ENCODE assay signal across 21 cellular contexts in the genomic region with DNA sequence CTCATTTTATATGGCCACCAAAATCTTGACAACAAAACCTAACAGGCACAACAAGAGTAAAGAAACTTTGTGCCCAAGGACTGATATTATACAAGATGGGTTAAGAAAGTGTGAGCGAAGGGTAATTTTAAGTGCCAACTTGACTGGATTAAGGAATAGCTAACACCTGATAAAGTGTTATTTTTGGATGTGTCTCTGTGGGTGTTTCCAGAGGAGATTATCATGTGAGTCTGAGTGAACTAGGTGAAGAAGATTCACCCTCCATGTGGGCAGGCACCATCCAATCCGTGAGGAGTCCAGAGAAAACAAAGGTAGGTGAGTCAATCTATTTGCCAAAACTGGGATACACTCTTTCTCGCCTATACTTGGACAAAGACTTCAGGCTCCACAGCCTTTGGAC.
DNase-seq lines count a peak whose midpoint lies in the region; ATAC-seq, FAIRE-seq and TF ChIP-seq lines count a peak whose summit lies in the region.
"Had no signal": no experiment of that assay in that cellular context is flagged by ENCODE, and none has a peak within 500 bp of the region (broad histone marks: within the 10 kb centered on the region; RNA-seq: fewer than 3 reads in every experiment).

No MANE protein-coding gene starts in this region.

- TF ChIP-seq POLR2A in breast epithelium (IDR thresholded peaks at IDR 0.05) = no peak
- TF ChIP-seq POLR2A in H1 (IDR thresholded peaks at IDR 0.05; ENCODE audit: control extremely low read depth in 1 of 2, low read depth in 2 of 2, low read length in 2 of 2) = no peak

- H2BK5ac ChIP-seq in H1 (ENCODE audit: low read depth, low read length) (no peak overlapping the region), mesendoderm (ENCODE audit: low read length) (no peak overlapping the region)

- intact Hi-C loops in mammary epithelial cell (cut with micrococcal nuclease) (no loop called here), breast epithelium (cut with DNase I; ENCODE audit: low total_unique reads) (no loop called here)

- H3K79me1 ChIP-seq in H1 (ENCODE audit: low read depth, low read length) (no peaks in the 10 kb centered on the region), mesendoderm (ENCODE audit: low read length) (no peaks in the 10 kb centered on the region)

- H3K4me1 ChIP-seq in mammary epithelial cell (ENCODE audit: insufficient read depth, low read length) = no peaks in the 10 kb centered on the region
- no peaks in the 10 kb centered on the region for H3K4me1 ChIP-seq in breast epithelium
- H3K4me1 ChIP-seq in H1 (replicated peaks in 1 of 4; ENCODE audit: control insufficient read depth in 3 of 4, insufficient read depth in 4 of 4, low read length in 3 of 4) = no peaks in the 10 kb centered on the region
- H3K4me1 ChIP-seq in mesendoderm (ENCODE audit: control insufficient read depth, low read depth, low read length) = no peaks in the 10 kb centered on the region
- H3K4me1 ChIP-seq: BLaER1, Caco-2 had no signal

- H3K4me3 ChIP-seq in mammary epithelial cell (replicated peaks in 1 of 3; ENCODE audit: insufficient read depth in 1 of 3, low read depth in 2 of 3, low read length in 3 of 3) = no peak overlapping the region
- H3K4me3 ChIP-seq in breast epithelium = no peak overlapping the region
- H3K4me3 ChIP-seq in H1 (ENCODE audit: extremely low read depth in 1 of 4, insufficient read depth in 2 of 4, low read depth in 3 of 4, low read length in 4 of 4) = no peak overlapping the region
- no peak overlapping the region for H3K4me3 ChIP-seq in mesendoderm (ENCODE audit: low read length)
- H3K4me3 ChIP-seq: BLaER1 had no signal

- H3K23me2 ChIP-seq in H1 (ENCODE audit: low read depth, low read length) = no peaks in the 10 kb centered on the region

- H3K18ac ChIP-seq in H1 (ENCODE audit: extremely low read depth, low read length) (no peak overlapping the region), mesendoderm (ENCODE audit: low read length) (no peak overlapping the region)

- no peak overlapping the region for H4K5ac ChIP-seq in H1 (ENCODE audit: insufficient read length, low read depth, low read length)
- no peak overlapping the region for H4K5ac ChIP-seq in mesendoderm (ENCODE audit: low read length)

- no peak overlapping the region for H2BK20ac ChIP-seq in H1 (ENCODE audit: low read length)

- H3K27ac Mint-ChIP-seq in activated T-cell treated with anti-CD3 and anti-CD28 coated beads, Interleukin-2, amount 50 U/mL, for 24 hours = no peak overlapping the region
- H3K27ac Mint-ChIP-seq: B cell; CD4-positive, CD25-positive, alpha-beta regulatory T cell; CD8-positive, alpha-beta T cell; H9 had no signal

- H4K20me1 ChIP-seq in mammary epithelial cell (ENCODE audit: insufficient read depth, low read length) (no peaks in the 10 kb centered on the region), H1 (replicated peaks in 1 of 2; ENCODE audit: control insufficient read depth in 1 of 2, insufficient read depth in 2 of 2, low read length in 2 of 2) (no peaks in the 10 kb centered on the region)
- H4K20me1 ChIP-seq: BLaER1 had no signal

- H3K56ac ChIP-seq in H1 (replicated peaks; ENCODE audit: insufficient read length, low read depth, low read length) = no peak overlapping the region
- H3K56ac ChIP-seq in mesendoderm (ENCODE audit: low read length) = no peak overlapping the region

- H4K91ac ChIP-seq in H1 (replicated peaks; ENCODE audit: insufficient read length, low read length) = no peak overlapping the region

- CTCF ChIA-PET in mammary epithelial cell (lab: Charles Lee; ENCODE audit: low non-redundant PET) = no interaction called here
- CTCF ChIA-PET in H1 (lab: Charles Lee; ENCODE audit: partially characterized antibody) = interaction anchor here (1.4 kb wide), 1 partner anchor 32 kb away, joined by 6 read pairs; no protein-coding TSS in a partner anchor

- no peak overlapping the region for H3K4ac ChIP-seq in H1 (replicated peaks; ENCODE audit: insufficient read length, low read depth, low read length)
- H3K4ac ChIP-seq in mesendoderm (ENCODE audit: low read depth, low read length) = no peak overlapping the region

- TF ChIP-seq RAD21 in H1 (IDR thresholded peaks at IDR 0.05 in 1 of 2, conservative IDR thresholded peaks at IDR 0.05 in 1 of 2; ENCODE audit: low read depth in 2 of 2, low read length in 2 of 2) = no peak

- no peak overlapping the region for H2AK5ac ChIP-seq in H1 (ENCODE audit: low read depth, low read length)
- H2AK5ac ChIP-seq in mesendoderm (ENCODE audit: low read length) = no peak overlapping the region

- WGBS in mammary epithelial cell (ENCODE audit: low coverage, missing lambda C conversion rate) = 92% methylated on average over 3 of the region's 3 CpGs
- 98% methylated on average over 3 of the region's 3 CpGs; no CpG with 5 or more reads in 1 of the 2 experiments for WGBS in H1 (ENCODE audit: extremely low coverage in 1 of 2, insufficient coverage in 1 of 2, insufficient read length in 1 of 2, insufficient replicate concordance in 2 of 2, low coverage in 1 of 2, low lambda C conversion rate in 2 of 2, missing lambda C conversion rate in 1 of 2), 2 experiments
- no CpG with 5 or more reads among the region's 3 CpGs for WGBS in mesendoderm (ENCODE audit: extremely low coverage, insufficient coverage, low lambda C conversion rate)

- no peaks in the 10 kb centered on the region for H3K9me3 ChIP-seq in mammary epithelial cell (replicated peaks; ENCODE audit: insufficient read depth, low read length)
- no peaks in the 10 kb centered on the region for H3K9me3 ChIP-seq in breast epithelium
- no peaks in the 10 kb centered on the region for H3K9me3 ChIP-seq in H1 (ENCODE audit: insufficient read depth in 2 of 2, low read depth in 1 of 2, low read length in 1 of 2)
- H3K9me3 ChIP-seq: BLaER1, Caco-2 had no signal

- DNase-seq in mammary epithelial cell (no peak), breast epithelium (ENCODE audit: low spot score in 2 of 2) (no peak), H1 (ENCODE audit: low read depth in 1 of 2, low spot score in 2 of 2) (no peak), mesendoderm (peak; percentile 3)
- DNase-seq in activated T-cell treated with anti-CD3 and anti-CD28 coated beads, Interleukin-2, amount 50 U/mL, for 24 hours = no peak
- DNase-seq: Caco-2; CD4-positive, CD25-positive, alpha-beta regulatory T cell; CD8-positive, alpha-beta T cell; DMS153; EL; GDM1; H9 had no signal

- H2AFZ ChIP-seq in mammary epithelial cell (ENCODE audit: low read depth, low read length) (peak overlapping the region; percentile 73), H1 (ENCODE audit: low read length) (peak overlapping the region; percentile 61)

- dilution Hi-C loops in mammary epithelial cell (cut with HindIII; ENCODE audit: low sequenced_read_pairs) = no loop called here

- in situ Hi-C loops in mammary epithelial cell (cut with MboI; ENCODE audit: low sequenced_read_pairs in 2 of 2) = no loop called here

- no peaks in the 10 kb centered on the region for H3K27me3 Mint-ChIP-seq in activated T-cell treated with anti-CD3 and anti-CD28 coated beads, Interleukin-2, amount 50 U/mL, for 24 hours
- H3K27me3 Mint-ChIP-seq: CD4-positive, CD25-positive, alpha-beta regulatory T cell had no signal

- no peak overlapping the region for H3K27ac ChIP-seq in mammary epithelial cell (ENCODE audit: insufficient read depth, low read depth, low read length)
- H3K27ac ChIP-seq in breast epithelium = no peak overlapping the region
- H3K27ac ChIP-seq in H1 (ENCODE audit: low read depth, low read length) = no peak overlapping the region
- H3K27ac ChIP-seq in mesendoderm (ENCODE audit: low read depth, low read length) = no peak overlapping the region
- H3K27ac ChIP-seq: 22Rv1, BLaER1, C4-2B had no signal

- no peaks in the 10 kb centered on the region for H3K9me3 Mint-ChIP-seq in activated T-cell treated with anti-CD3 and anti-CD28 coated beads, Interleukin-2, amount 50 U/mL, for 24 hours
- H3K9me3 Mint-ChIP-seq: CD8-positive, alpha-beta T cell; H9 had no signal

- no peaks in the 10 kb centered on the region for H3K79me2 ChIP-seq in mammary epithelial cell (ENCODE audit: insufficient read depth, low read length)
- H3K79me2 ChIP-seq in H1 (ENCODE audit: control insufficient read depth in 1 of 2, insufficient read depth in 2 of 2, low read length in 2 of 2) = no peaks in the 10 kb centered on the region
- no peaks in the 10 kb centered on the region for H3K79me2 ChIP-seq in mesendoderm (ENCODE audit: control insufficient read depth, insufficient read depth, low read length)

- no peak for TF ChIP-seq EP300 in H1 (IDR thresholded peaks at IDR 0.05; ENCODE audit: borderline replicate concordance in 1 of 2, low read depth in 2 of 2, low read length in 2 of 2)

- no peak overlapping the region for H3K23ac ChIP-seq in H1 (ENCODE audit: insufficient read length)
- H3K23ac ChIP-seq in mesendoderm (ENCODE audit: low read length) = no peak overlapping the region

- POLR2A ChIA-PET in H1 (lab: Charles Lee; ENCODE audit: partially characterized antibody) = no interaction called here

- FAIRE-seq in H1 (lab: Jason Lieb, UNC) = no peak
- FAIRE-seq: A204.1, GM12891, GM18507 had no signal

- H3K4me2 ChIP-seq in mammary epithelial cell (ENCODE audit: insufficient read depth, low read depth, low read length) (no peak overlapping the region), H1 (ENCODE audit: insufficient read depth in 1 of 2, low read depth in 2 of 2, low read length in 2 of 2) (no peak overlapping the region), mesendoderm (ENCODE audit: low read length) (no peak overlapping the region)
- H3K4me2 ChIP-seq: BLaER1 had no signal

- no peak overlapping the region for H2BK12ac ChIP-seq in H1 (ENCODE audit: low read depth, low read length)

- no peaks in the 10 kb centered on the region for H3K36me3 Mint-ChIP-seq in activated T-cell treated with anti-CD3 and anti-CD28 coated beads, Interleukin-2, amount 50 U/mL, for 24 hours (ENCODE audit: low read depth)
- H3K36me3 Mint-ChIP-seq: CD4-positive, CD25-positive, alpha-beta regulatory T cell; CD8-positive, alpha-beta T cell had no signal

- no peak overlapping the region for H4K8ac ChIP-seq in H1 (ENCODE audit: extremely low read depth, insufficient read depth, low read length)
- H4K8ac ChIP-seq in mesendoderm (ENCODE audit: low read depth, low read length) = no peak overlapping the region

- H3K4me1 Mint-ChIP-seq in activated T-cell treated with anti-CD3 and anti-CD28 coated beads, Interleukin-2, amount 50 U/mL, for 24 hours (ENCODE audit: low read depth) = no peaks in the 10 kb centered on the region
- H3K4me1 Mint-ChIP-seq: B cell had no signal

- no peak overlapping the region for H3K14ac ChIP-seq in H1 (ENCODE audit: insufficient read length)

- ATAC-seq in HG02885 (IDR thresholded peaks at IDR 0.05; ENCODE audit: poor library complexity, unreplicated experiment) = no peak
- ATAC-seq: CD8-positive, alpha-beta T cell; HCT116 had no signal

- BruUV-seq in mammary epithelial cell (replicated peaks; lab: Mats Ljungman, UMichigan) = no TSS peak

- no peak for TF ChIP-seq CTCF in mammary epithelial cell (conservative IDR thresholded peaks at IDR 0.05 in 1 of 2, IDR thresholded peaks at IDR 0.05 in 1 of 2; ENCODE audit: extremely low read depth in 1 of 2, insufficient read depth in 1 of 2, low read depth in 1 of 2, low read length in 2 of 2)
- TF ChIP-seq CTCF in breast epithelium (IDR thresholded peaks at IDR 0.05) = no peak
- no peak for TF ChIP-seq CTCF in H1 (IDR thresholded peaks at IDR 0.05; ENCODE audit: control extremely low read depth in 1 of 3, insufficient read depth in 1 of 3, low read depth in 1 of 3, low read length in 3 of 3)

- H3K4me3 Mint-ChIP-seq in activated T-cell treated with anti-CD3 and anti-CD28 coated beads, Interleukin-2, amount 50 U/mL, for 24 hours = no peak overlapping the region
- H3K4me3 Mint-ChIP-seq: B cell; CD4-positive, CD25-positive, alpha-beta regulatory T cell; CD8-positive, alpha-beta T cell; H9 had no signal

- H2BK15ac ChIP-seq in H1 (ENCODE audit: low read length) (no peak overlapping the region), mesendoderm (replicated peaks; ENCODE audit: low read depth) (no peak overlapping the region)

- H3K9ac ChIP-seq in mammary epithelial cell (ENCODE audit: insufficient read depth, low read length) (no peak overlapping the region), H1 (replicated peaks in 1 of 4; ENCODE audit: extremely low read depth in 1 of 4, low read depth in 3 of 4, low read length in 3 of 4) (no peak overlapping the region), mesendoderm (ENCODE audit: low read length) (no peak overlapping the region)
- H3K9ac ChIP-seq: BLaER1 had no signal

- H3K36me3 ChIP-seq in mammary epithelial cell (ENCODE audit: insufficient read depth, low read length) (no peaks in the 10 kb centered on the region), breast epithelium (no peaks in the 10 kb centered on the region), H1 (ENCODE audit: control insufficient read depth in 2 of 4, insufficient read depth in 4 of 4, low read length in 3 of 4) (no peaks in the 10 kb centered on the region), mesendoderm (ENCODE audit: control insufficient read depth, insufficient read depth, low read length) (no peaks in the 10 kb centered on the region)
- H3K36me3 ChIP-seq: BLaER1 had no signal

- H3K27me3 ChIP-seq in mammary epithelial cell (ENCODE audit: insufficient read depth, low read length) (no peaks in the 10 kb centered on the region), breast epithelium (no peaks in the 10 kb centered on the region), H1 (replicated peaks in 1 of 4; ENCODE audit: control insufficient read depth in 3 of 4, extremely low read depth in 1 of 4, insufficient read depth in 3 of 4, low read length in 3 of 4) (no peaks in the 10 kb centered on the region), mesendoderm (ENCODE audit: insufficient read depth, low read length, poor library complexity) (no peaks in the 10 kb centered on the region)
- H3K27me3 ChIP-seq: BLaER1 had no signal

- no peak overlapping the region for H2BK120ac ChIP-seq in H1 (replicated peaks; ENCODE audit: low read depth, low read length)
- no peak overlapping the region for H2BK120ac ChIP-seq in mesendoderm (ENCODE audit: low read depth, low read length)
